ENCODE assay signal across 18 cellular contexts in the genomic region with DNA sequence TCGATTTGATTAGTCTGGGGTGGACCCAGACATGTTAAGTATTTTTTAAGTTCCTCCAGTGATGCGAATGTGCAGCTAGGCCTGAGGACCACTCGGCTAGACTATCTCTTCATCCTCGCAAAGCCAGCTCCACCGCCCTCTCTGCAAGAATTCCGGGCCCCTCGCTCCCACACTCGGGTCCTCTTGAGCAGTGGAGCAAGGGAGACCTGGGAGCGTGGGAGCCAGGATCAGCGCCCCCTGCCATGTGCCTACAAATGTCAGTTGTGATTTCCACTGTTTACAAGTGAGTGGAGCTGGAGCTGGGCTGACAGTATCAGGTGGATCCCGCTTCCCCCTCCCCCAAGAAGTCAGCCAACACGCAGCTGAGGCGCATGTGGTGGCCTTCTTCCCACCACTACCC. TPM values are rescaled to one million over a fixed set of nuclear protein-coding genes. Genes with fewer than 3 reads are reported as not detected.
"Had no signal": no experiment of that assay in that cellular context is flagged by ENCODE, and none has a peak within 500 bp of the region (broad histone marks: within the 10 kb centered on the region; RNA-seq: fewer than 3 reads in every experiment).

No MANE protein-coding gene starts in this region.

- ATAC-seq: activated CD8-positive, alpha-beta T cell treated with anti-CD3 and anti-CD28 coated beads, Interleukin-2, amount 10 ng/mL, durations not matched to agents 7 days and 5 days had no signal

- H3K27me3 ChIP-seq: testis had no signal

- H3K9me3 ChIP-seq: heart left ventricle, left ventricle myocardium inferior, testis, upper lobe of right lung had no signal

- H3K4me3 Mint-ChIP-seq: activated CD8-positive, alpha-beta T cell treated with anti-CD3 and anti-CD28 coated beads, Interleukin-2, amount 10 ng/mL, durations not matched to agents 7 days and 5 days; activated naive CD4-positive, alpha-beta T cell treated with anti-CD3 and anti-CD28 coated beads for 36 hours; stimulated activated naive CD8-positive, alpha-beta T cell treated with anti-CD3 and anti-CD28 coated beads, Interleukin-15, Interleukin-2, amounts not matched to agents 100 ng/mL and 50 ng/mL, for 24 hours had no signal

- H3K4me3 ChIP-seq: upper lobe of right lung had no signal

- H3K27ac ChIP-seq: heart left ventricle, left ventricle myocardium inferior, testis, upper lobe of right lung had no signal

- FAIRE-seq: endothelial cell of umbilical vein, keratinocyte had no signal

- DNase-seq: activated CD8-positive, alpha-beta memory T cell treated with anti-CD3 and anti-CD28 coated beads, Interleukin-2, amount 50 U/mL, for 48 hours; activated CD8-positive, alpha-beta T cell treated with anti-CD3 and anti-CD28 coated beads, Interleukin-2, amount 10 ng/mL, durations not matched to agents 7 days and 5 days; activated naive CD4-positive, alpha-beta T cell treated with anti-CD3 and anti-CD28 coated beads for 36 hours; amygdala; foreskin melanocyte; heart left ventricle; left ventricle myocardium inferior; mesenchymal stem cell; occipital lobe; Right ventricle myocardium superior; stimulated activated CD4-positive, alpha-beta T cell treated with anti-CD3 and anti-CD28 coated beads, Interleukin-12 subunit alpha, Interleukin-12 subunit beta, amount 100 ng/mL, for 4 hours; testis; upper lobe of right lung had no signal

- H3K9me3 Mint-ChIP-seq: activated naive CD4-positive, alpha-beta T cell treated with anti-CD3 and anti-CD28 coated beads for 36 hours; stimulated activated naive CD8-positive, alpha-beta T cell treated with anti-CD3 and anti-CD28 coated beads, Interleukin-15, Interleukin-2, amounts not matched to agents 100 ng/mL and 50 ng/mL, for 24 hours had no signal

- H3K36me3 ChIP-seq: heart left ventricle, left ventricle myocardium inferior, upper lobe of right lung had no signal

- H3K27ac Mint-ChIP-seq: activated CD8-positive, alpha-beta T cell treated with anti-CD3 and anti-CD28 coated beads, Interleukin-2, amount 10 ng/mL, durations not matched to agents 7 days and 5 days; activated naive CD4-positive, alpha-beta T cell treated with anti-CD3 and anti-CD28 coated beads for 36 hours; stimulated activated naive CD8-positive, alpha-beta T cell treated with anti-CD3 and anti-CD28 coated beads, Interleukin-15, Interleukin-2, amounts not matched to agents 100 ng/mL and 50 ng/mL, for 24 hours had no signal

RNA-seq across cellular contexts. Expression of a gene that starts 6.7 kb away (rescaled TPM):
- total RNA-seq: activated CD8-positive, alpha-beta T cell treated with anti-CD3 and anti-CD28 coated beads, Interleukin-2, amount 10 ng/mL, durations not matched to agents 7 days and 5 days; activated naive CD4-positive, alpha-beta T cell treated with anti-CD3 and anti-CD28 coated beads for 36 hours; endothelial cell of umbilical vein; heart left ventricle; left ventricle myocardium inferior; occipital lobe; pulmonary artery endothelial cell; Right ventricle myocardium superior; T-helper 2 cell treated with Interferon-gamma antibody and Interleukin-4, amounts not matched to agents 100 ng/mL and 5 ng/mL, for 36 hours; upper lobe of right lung had no signal
- polyA plus RNA-seq: endothelial cell of umbilical vein, heart left ventricle, keratinocyte had no signal
